In the genomic region with DNA sequence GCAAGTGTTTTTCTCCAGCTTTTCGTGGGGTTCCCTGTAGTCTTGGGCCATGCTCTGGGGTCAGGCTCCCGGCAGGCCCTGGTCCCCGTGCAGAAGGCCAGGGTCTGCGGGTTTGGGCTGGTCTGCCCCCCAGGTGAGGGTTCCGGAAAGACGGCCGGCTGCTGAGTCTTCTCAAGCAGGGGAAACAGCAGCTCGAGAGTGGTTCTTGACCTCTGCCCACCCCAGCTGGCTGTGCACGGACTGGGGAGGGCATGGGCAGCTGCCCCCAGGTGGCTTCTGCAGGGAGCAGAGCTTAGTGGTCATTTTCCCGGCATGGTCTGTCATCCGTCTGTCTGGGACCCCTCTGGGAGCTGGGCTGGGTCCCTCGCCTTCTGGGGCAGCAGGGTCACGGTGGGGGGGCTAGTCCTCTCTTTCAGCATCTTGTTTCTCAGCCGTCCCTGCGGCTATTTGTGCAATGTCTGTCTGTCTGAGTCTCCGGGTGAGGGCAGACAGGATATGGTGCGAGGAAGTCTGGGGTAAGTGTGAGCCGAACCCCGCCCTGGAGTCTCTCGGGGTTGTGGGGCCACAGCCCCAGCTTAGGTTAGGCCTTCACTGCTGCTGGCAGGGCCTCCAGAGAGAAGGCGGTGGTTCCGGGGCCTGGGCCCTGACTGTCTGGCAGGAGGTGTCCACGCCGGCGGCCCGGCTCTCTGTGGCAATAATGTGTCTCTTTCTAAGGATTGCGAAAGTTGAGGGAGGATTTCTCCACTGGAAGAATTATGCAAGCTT, we compare ENCODE assay signal across 8 cellular contexts. TPM values are rescaled to one million over a fixed set of nuclear protein-coding genes. Genes with fewer than 3 reads are reported as not detected.
DNase-seq lines count a peak whose midpoint lies in the region; ATAC-seq and TF ChIP-seq lines count a peak whose summit lies in the region.

No MANE protein-coding gene starts in this region.

- peak overlapping the region; percentile 3 for H3K4me3 ChIP-seq in colonic mucosa

- ATAC-seq in HG03175 (IDR thresholded peaks at IDR 0.05; ENCODE audit: unreplicated experiment) (peak; percentile 62), GM21786 (IDR thresholded peaks at IDR 0.05; ENCODE audit: unreplicated experiment) (no peak)
- ATAC-seq in activated CD4-positive, alpha-beta T cell treated with anti-CD3 and anti-CD28 coated beads for 36 hours, result peak; percentile 73

- H3K36me3 ChIP-seq in colonic mucosa, result no peaks in the 10 kb centered on the region

- H3K4me1 Mint-ChIP-seq in activated CD4-positive, alpha-beta T cell treated with anti-CD3 and anti-CD28 coated beads for 36 hours, result peaks cover 59% of the 10 kb centered on the region

- no peaks in the 10 kb centered on the region for H3K9me3 ChIP-seq in colonic mucosa

- CTCF ChIA-PET in activated CD4-positive, alpha-beta T cell treated with anti-CD3 and anti-CD28 coated beads for 36 hours (lab: Charles Lee), result interaction anchor here (0.6 to 1.9 kb wide), 9 partner anchors 25 to 300 kb away, joined by 3 to 9 read pairs (median 4); partner anchors contain the start of gene FAAP20

- H3K27me3 Mint-ChIP-seq in activated CD4-positive, alpha-beta T cell treated with anti-CD3 and anti-CD28 coated beads for 36 hours, result no peaks in the 10 kb centered on the region

- intact Hi-C loops in activated CD4-positive, alpha-beta T cell treated with anti-CD3 and anti-CD28 coated beads for 36 hours (cut with DNase I, micrococcal nuclease), result loop anchor here (1.0 to 5.0 kb wide), 5 partner anchors 25 to 148 kb away; no protein-coding TSS in a partner anchor
- intact Hi-C loops in colonic mucosa (cut with DNase I), result loop anchor here (5.0 kb wide), 1 partner anchor 83 kb away; no protein-coding TSS in a partner anchor

- peak overlapping the region; percentile 73 for H3K4me3 Mint-ChIP-seq in activated CD4-positive, alpha-beta T cell treated with anti-CD3 and anti-CD28 coated beads for 36 hours

- no peaks in the 10 kb centered on the region for H3K27me3 ChIP-seq in colonic mucosa

- H3K9me3 Mint-ChIP-seq in activated CD4-positive, alpha-beta T cell treated with anti-CD3 and anti-CD28 coated beads for 36 hours (ENCODE audit: low read depth), result no peaks in the 10 kb centered on the region

- POLR2A ChIA-PET in activated CD4-positive, alpha-beta T cell treated with anti-CD3 and anti-CD28 coated beads for 36 hours (lab: Charles Lee), result interaction anchor here (1.8 kb wide), 1 partner anchor 67 kb away, joined by 4 read pairs; no protein-coding TSS in a partner anchor

- H3K9ac ChIP-seq in colonic mucosa (ENCODE audit: low read depth in 2 of 2, low read length in 2 of 2), result peak overlapping the region; percentile 56 to 73

- peaks cover 29% of the 10 kb centered on the region for H3K36me3 Mint-ChIP-seq in activated CD4-positive, alpha-beta T cell treated with anti-CD3 and anti-CD28 coated beads for 36 hours (ENCODE audit: low read depth)

- peak overlapping the region; percentile 90 for H3K27ac Mint-ChIP-seq in activated CD4-positive, alpha-beta T cell treated with anti-CD3 and anti-CD28 coated beads for 36 hours

- no peak for TF ChIP-seq CTCF in colonic mucosa (IDR thresholded peaks at IDR 0.05)

- H3K4me1 ChIP-seq in colonic mucosa, result peaks cover 40% of the 10 kb centered on the region

- peak overlapping the region; percentile 57 for H3K27ac ChIP-seq in colonic mucosa

- DNase-seq in AG08395 (ENCODE audit: low spot score) (peak; percentile 91), colonic mucosa (peak; percentile 67), medulla oblongata (ENCODE audit: extremely low spot score) (peak; percentile 90), NCI-H1930 (lab: John Stamatoyannopoulos, UW) (no peak)
- DNase-seq in activated CD4-positive, alpha-beta T cell treated with anti-CD3 and anti-CD28 coated beads for 36 hours, result peak; percentile 81
- peak; percentile 47 for DNase-seq in stimulated activated CD8-positive, alpha-beta memory T cell treated with anti-CD3 and anti-CD28 coated beads, Interleukin-4, amount 100 ng/mL, for 24 hours (ENCODE audit: low read depth)

RNA-seq across cellular contexts. Expression of gene SKI, which starts 6.1 kb away (rescaled TPM):
- total RNA-seq in activated CD4-positive, alpha-beta T cell treated with anti-CD3 and anti-CD28 coated beads for 36 hours, result 10 to 100 TPM; 28.7 to 34.0 TPM
- 10 to 100 TPM; 31.0 to 36.1 TPM for total RNA-seq in colonic mucosa

RNA-seq across cellular contexts. Expression of gene FAAP20, which starts 39.6 kb away (rescaled TPM):
- 10 to 100 TPM; 69.7 to 84.4 TPM for total RNA-seq in activated CD4-positive, alpha-beta T cell treated with anti-CD3 and anti-CD28 coated beads for 36 hours
- total RNA-seq in colonic mucosa, result 10 to 100 TPM; 29.9 to 53.7 TPM

Comparison
In these comparisons a context has a peak if more than half of its experiments do, and no peak if none do; other contexts are left out.
1. DNase-seq: peak in AG08395 (single experiment), activated CD4-positive, alpha-beta T cell treated with anti-CD3 and anti-CD28 coated beads for 36 hours (single experiment), colonic mucosa (single experiment), medulla oblongata (single experiment) and stimulated activated CD8-positive, alpha-beta memory T cell treated with anti-CD3 and anti-CD28 coated beads, Interleukin-4, amount 100 ng/mL, for 24 hours (single experiment); none in NCI-H1930 (0 of 2).